7 cellular contexts compared by ENCODE assay signal in the genomic region with DNA sequence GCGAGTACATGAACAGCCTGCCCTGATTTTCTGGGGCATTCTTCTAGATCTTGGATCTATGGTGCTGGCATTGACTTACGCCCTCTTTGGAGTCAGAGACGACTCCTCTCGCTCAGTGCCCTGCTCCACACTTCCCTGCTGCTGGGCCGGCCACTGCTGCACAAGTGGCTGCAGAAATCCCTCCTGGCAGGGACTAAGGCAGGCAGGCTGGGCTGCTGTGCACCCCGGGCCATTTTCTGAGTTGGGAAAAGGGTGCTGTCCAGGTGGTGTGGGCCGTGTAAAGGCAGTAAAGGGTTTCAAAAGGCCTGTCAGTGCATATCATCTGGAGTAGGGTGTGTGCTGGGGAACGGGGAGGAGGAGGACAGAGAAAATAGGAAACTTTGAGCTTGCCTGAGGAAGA. TPM values are rescaled to one million over a fixed set of nuclear protein-coding genes. Genes with fewer than 3 reads are reported as not detected.
"Had no signal": no experiment of that assay in that cellular context is flagged by ENCODE, and none has a peak within 500 bp of the region (broad histone marks: within the 10 kb centered on the region; RNA-seq: fewer than 3 reads in every experiment).

No MANE protein-coding gene starts in this region.

RNA-seq across cellular contexts. Expression of gene KCNJ12, which starts 50.1 kb away (rescaled TPM):
- total RNA-seq: activated naive CD4-positive, alpha-beta T cell treated with anti-CD3 and anti-CD28 coated beads for 36 hours; activated naive CD4-positive, alpha-beta T cell treated with anti-CD3 and anti-CD28 coated beads, Interleukin-2, amount 50 U/mL, for 72 hours; activated naive CD8-positive, alpha-beta T cell treated with anti-CD3 and anti-CD28 coated beads for 36 hours; activated naive CD8-positive, alpha-beta T cell treated with anti-CD3 and anti-CD28 coated beads, Interleukin-2, amount 10 ng/mL, durations not matched to agents 7 days and 5 days; activated T-cell treated with anti-CD3 and anti-CD28 coated beads, Interleukin-2, amount 50 U/mL, for 72 hours; activated T-helper 1 cell treated with anti-CD3 and anti-CD28 coated beads, Interleukin-12 subunit alpha, Interleukin-12 subunit beta, Interleukin-2, Interleukin-4 antibody, amounts not matched to agents 30 ng/mL and 10 ng/mL and 1 ng/mL, durations not matched to agents 14 hours and 24 hours and 36 hours; activated T-helper 2 cell treated with anti-CD3 and anti-CD28 coated beads, Interferon-gamma antibody, Interleukin-2, Interleukin-4, amounts not matched to agents 10 μg/mL and 5 μg/mL and 100 μg/mL, durations not matched to agents 14 hours and 24 hours and 36 hours had no signal
